Comparison of ENCODE assay signal across 9 cellular contexts in the genomic region with DNA sequence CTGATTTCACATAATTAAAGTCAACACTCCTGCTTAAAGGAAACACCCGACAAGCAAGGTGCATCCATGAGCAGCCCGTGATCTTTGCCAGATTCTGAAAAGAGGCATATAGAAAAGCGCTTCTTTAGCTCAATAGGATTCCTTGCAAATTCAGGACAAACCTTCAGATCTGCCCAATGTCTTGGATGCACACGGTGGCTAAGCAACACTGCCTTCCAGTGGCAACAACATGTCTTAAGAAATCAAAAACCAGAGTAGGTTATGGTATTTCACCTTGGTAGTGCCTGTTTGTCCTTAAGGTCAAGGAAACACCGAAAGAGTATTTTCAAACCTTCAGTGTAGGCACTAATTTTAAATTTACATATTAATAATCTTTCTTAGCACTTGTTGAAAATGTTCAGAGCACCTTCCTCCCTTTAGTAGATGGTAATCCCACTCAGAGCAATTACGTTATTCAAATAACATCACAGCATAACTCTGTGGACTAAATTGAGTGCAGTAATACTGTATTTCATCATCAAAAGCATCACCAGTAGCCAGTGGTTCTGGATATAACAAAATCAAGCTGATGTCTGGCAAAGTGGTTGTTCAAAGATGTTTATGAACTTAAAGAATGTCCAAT. TPM values are rescaled to one million over a fixed set of nuclear protein-coding genes. Genes with fewer than 3 reads are reported as not detected.
DNase-seq lines count a peak whose midpoint lies in the region; ATAC-seq and TF ChIP-seq lines count a peak whose summit lies in the region.
"Had no signal": no experiment of that assay in that cellular context is flagged by ENCODE, and none has a peak within 500 bp of the region (broad histone marks: within the 10 kb centered on the region; RNA-seq: fewer than 3 reads in every experiment).

No MANE protein-coding gene starts in this region.

- DNase-seq in heart left ventricle: no peak
- no peak for DNase-seq in cardiac septum (ENCODE audit: low spot score)
- DNase-seq in SJCRH30: peak; percentile 19 to 51
- peak; percentile 10 for DNase-seq in hepatic stellate cell (ENCODE audit: low spot score)
- no peak for DNase-seq in vagina (ENCODE audit: extremely low spot score in 2 of 2)
- no peak for DNase-seq in CD8-positive, alpha-beta T cell
- DNase-seq: activated CD4-positive, alpha-beta T cell treated with anti-CD3 and anti-CD28 coated beads for 1 hour had no signal

- no peak overlapping the region for H3K27ac ChIP-seq in heart left ventricle
- H3K27ac ChIP-seq in SJCRH30: no peak overlapping the region
- H3K27ac ChIP-seq in vagina: no peak overlapping the region
- H3K27ac ChIP-seq in CD8-positive, alpha-beta T cell (ENCODE audit: low read depth, low read length): no peak overlapping the region

- no peak overlapping the region for H3K4me3 Mint-ChIP-seq in CD8-positive, alpha-beta T cell

- H3K36me3 ChIP-seq in heart left ventricle: no peaks in the 10 kb centered on the region
- no peaks in the 10 kb centered on the region for H3K36me3 ChIP-seq in SJCRH30
- no peaks in the 10 kb centered on the region for H3K36me3 ChIP-seq in vagina
- H3K36me3 ChIP-seq in CD8-positive, alpha-beta T cell (ENCODE audit: insufficient read depth, low read length): no peaks in the 10 kb centered on the region

- POLR2A ChIA-PET in CD8-positive, alpha-beta T cell (lab: Charles Lee): no interaction called here

- no peaks in the 10 kb centered on the region for H3K36me3 Mint-ChIP-seq in CD8-positive, alpha-beta T cell

- H3K4me1 ChIP-seq in heart left ventricle (peaks cover 0 to 9% (median 0%) of the 10 kb centered on the region in 12 donors), SJCRH30 (peaks cover 10% of the 10 kb centered on the region), vagina (peaks cover 9% of the 10 kb centered on the region)
- H3K4me1 ChIP-seq in CD8-positive, alpha-beta T cell (ENCODE audit: insufficient read depth, low read length): no peaks in the 10 kb centered on the region

- no peaks in the 10 kb centered on the region for H3K9me3 Mint-ChIP-seq in CD8-positive, alpha-beta T cell

- H3K4me3 ChIP-seq in heart left ventricle (no peak overlapping the region), SJCRH30 (no peak overlapping the region), vagina (no peak overlapping the region)
- H3K4me3 ChIP-seq in CD8-positive, alpha-beta T cell (ENCODE audit: low read depth, low read length): no peak overlapping the region

- CTCF ChIA-PET in CD8-positive, alpha-beta T cell (lab: Charles Lee): interaction anchor here (0.6 kb wide), 1 partner anchor 9 kb away, joined by 3 read pairs; no protein-coding TSS in a partner anchor

- TF ChIP-seq CTCF in heart left ventricle (IDR thresholded peaks at IDR 0.05) (peak in 8 of 12 donors; percentile 13 to 45 (median 26)), vagina (IDR thresholded peaks at IDR 0.05) (peak; percentile 3 to 27 (median 22))
- no peak for TF ChIP-seq CTCF in CD8-positive, alpha-beta T cell (IDR thresholded peaks at IDR 0.05)

- no peaks in the 10 kb centered on the region for H3K4me1 Mint-ChIP-seq in CD8-positive, alpha-beta T cell (ENCODE audit: low read depth)

- 55 to 66% (median 61%) methylated on average over 6 of the region's 6 CpGs for WGBS in heart left ventricle, 4 donors

- no peak overlapping the region for H3K27ac Mint-ChIP-seq in CD8-positive, alpha-beta T cell

- no peaks in the 10 kb centered on the region for H3K9me3 ChIP-seq in heart left ventricle
- no peaks in the 10 kb centered on the region for H3K9me3 ChIP-seq in SJCRH30 (replicated peaks)
- no peaks in the 10 kb centered on the region for H3K9me3 ChIP-seq in vagina
- no peaks in the 10 kb centered on the region for H3K9me3 ChIP-seq in CD8-positive, alpha-beta T cell (ENCODE audit: low read length)

- ATAC-seq in heart left ventricle (no peak), GM21367 (IDR thresholded peaks at IDR 0.05; ENCODE audit: unreplicated experiment) (no peak), GM21576 (IDR thresholded peaks at IDR 0.05; ENCODE audit: unreplicated experiment) (no peak)
- no peak for ATAC-seq in CD8-positive, alpha-beta T cell

- TF ChIP-seq POLR2A in heart left ventricle (IDR thresholded peaks at IDR 0.05) (no peak), vagina (IDR thresholded peaks at IDR 0.05) (no peak)

- H3K27me3 ChIP-seq in heart left ventricle (no peaks in the 10 kb centered on the region), SJCRH30 (no peaks in the 10 kb centered on the region), vagina (no peaks in the 10 kb centered on the region)
- H3K27me3 ChIP-seq in CD8-positive, alpha-beta T cell (ENCODE audit: insufficient read depth, low read length): no peaks in the 10 kb centered on the region

- peaks cover 6% of the 10 kb centered on the region for H3K27me3 Mint-ChIP-seq in CD8-positive, alpha-beta T cell (ENCODE audit: low read depth)

- intact Hi-C loops in heart left ventricle (cut with DNase I): loop anchor here in 3 of 10 donors (10.0 kb wide), 3 partner anchors 164 to 1044 kb away; a partner anchor contains a TSS
- intact Hi-C loops in cardiac septum (cut with DNase I): no loop called here
- intact Hi-C loops in vagina (cut with DNase I): no loop called here
- intact Hi-C loops in CD8-positive, alpha-beta T cell (cut with DNase I, micrococcal nuclease): no loop called here

RNA-seq across cellular contexts. Expression of a gene that starts 58.0 kb away (rescaled TPM):
- total RNA-seq in heart left ventricle (10 to 100 TPM in 1 of 9 donors, 1 to 10 TPM in 8; 1.9 to 25.5 (median 4.3) TPM), cardiac septum (4.7 TPM), vagina (6.6 TPM)
- polyA plus RNA-seq in heart left ventricle: 1 to 10 TPM; 4.4 to 5.1 TPM
- 33.4 and 47.3 TPM in 2 replicates for total RNA-seq in SJCRH30 (2014; rRNA removed; shearing (Covaris generic))
- under 1 TPM; 0.56 to 0.68 TPM for total RNA-seq in CD8-positive, alpha-beta T cell

Comparison
In these comparisons a context has a peak if more than half of its experiments do, and no peak if none do; other contexts are left out.
1. DNase-seq: peak in SJCRH30 (2 of 2) and hepatic stellate cell (single experiment); none in heart left ventricle (0 of 5), cardiac septum (single experiment), vagina (0 of 2) and CD8-positive, alpha-beta T cell (0 of 7).